ENCODE assay signal across 10 cellular contexts in the genomic region with DNA sequence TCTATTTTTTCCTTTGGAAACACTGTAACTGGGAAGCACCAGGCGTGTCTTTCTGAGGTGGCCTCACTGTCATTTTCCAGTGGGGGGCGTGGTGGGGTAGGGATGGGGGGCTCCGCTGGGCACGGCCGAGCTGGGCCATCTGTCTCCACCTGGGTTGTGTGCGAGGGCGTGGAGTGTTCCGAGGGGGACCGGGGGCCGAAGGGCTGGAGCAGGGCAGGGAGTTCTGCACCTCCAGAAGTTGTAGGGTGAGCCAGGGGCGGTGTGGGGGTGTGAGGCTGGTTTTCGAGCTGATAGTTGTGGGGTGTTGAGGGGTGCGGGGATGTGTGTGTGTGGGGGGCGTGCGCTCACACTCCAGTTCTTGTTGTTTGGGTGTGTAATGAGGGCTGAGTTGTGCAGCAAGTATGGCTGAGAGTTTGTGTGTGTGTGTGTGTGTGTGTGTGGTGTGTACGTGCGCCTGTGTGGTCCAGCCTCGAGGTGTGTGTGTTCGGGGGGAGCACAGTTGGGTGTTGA. TPM values are rescaled to one million over a fixed set of nuclear protein-coding genes. Genes with fewer than 3 reads are reported as not detected.
DNase-seq lines count a peak whose midpoint lies in the region; ATAC-seq and TF ChIP-seq lines count a peak whose summit lies in the region.
"Had no signal": no experiment of that assay in that cellular context is flagged by ENCODE, and none has a peak within 500 bp of the region (broad histone marks: within the 10 kb centered on the region; RNA-seq: fewer than 3 reads in every experiment).

No MANE protein-coding gene starts in this region.

- TF ChIP-seq EP300 in upper lobe of left lung (IDR thresholded peaks at IDR 0.05): no peak

- no peaks in the 10 kb centered on the region for H3K36me3 Mint-ChIP-seq in activated CD4-positive, alpha-beta T cell treated with anti-CD3 and anti-CD28 coated beads, Interleukin-2, amount 10 ng/mL, durations not matched to agents 7 days and 5 days (ENCODE audit: low read depth)
- H3K36me3 Mint-ChIP-seq in brain: no peaks in the 10 kb centered on the region

- H3K4me3 Mint-ChIP-seq in activated CD4-positive, alpha-beta T cell treated with anti-CD3 and anti-CD28 coated beads, Interleukin-2, amount 10 ng/mL, durations not matched to agents 7 days and 5 days: peak overlapping the region; percentile 82
- H3K4me3 Mint-ChIP-seq in brain: peak overlapping the region; percentile 87 to 100 (median 95)

- no peaks in the 10 kb centered on the region for H3K9me3 Mint-ChIP-seq in activated CD4-positive, alpha-beta T cell treated with anti-CD3 and anti-CD28 coated beads, Interleukin-2, amount 10 ng/mL, durations not matched to agents 7 days and 5 days
- H3K9me3 Mint-ChIP-seq in brain: peaks cover 0 to 3% (median 0%) of the 10 kb centered on the region in 5 experiments

- DNase-seq in activated CD4-positive, alpha-beta T cell treated with anti-CD3 and anti-CD28 coated beads, Interleukin-2, amount 10 ng/mL, durations not matched to agents 7 days and 5 days: no peak
- no peak for DNase-seq in activated CD4-positive, alpha-beta T cell treated with anti-CD3 and anti-CD28 coated beads, Interleukin-2, amount 50 U/mL, for 4 hours
- DNase-seq in lower lobe of right lung (no peak), upper lobe of left lung (no peak), RKO (ENCODE audit: low spot score) (no peak), NCI-H1092 (lab: John Stamatoyannopoulos, UW) (no peak)

- H3K27me3 Mint-ChIP-seq in activated CD4-positive, alpha-beta T cell treated with anti-CD3 and anti-CD28 coated beads, Interleukin-2, amount 10 ng/mL, durations not matched to agents 7 days and 5 days: peaks cover 38% of the 10 kb centered on the region
- H3K27me3 Mint-ChIP-seq in brain: peaks cover 20% of the 10 kb centered on the region

- H3K36me3 ChIP-seq in lower lobe of right lung (no peaks in the 10 kb centered on the region), upper lobe of left lung (no peaks in the 10 kb centered on the region)

- peak overlapping the region; percentile 73 for H3K4me3 ChIP-seq in lower lobe of right lung
- peak overlapping the region; percentile 56 to 86 (median 82) for H3K4me3 ChIP-seq in upper lobe of left lung

- H3K27ac ChIP-seq in lower lobe of right lung: peak overlapping the region; percentile 84
- H3K27ac ChIP-seq in upper lobe of left lung: peak overlapping the region; percentile 81 to 90 (median 84)

- H3K4me1 Mint-ChIP-seq in activated CD4-positive, alpha-beta T cell treated with anti-CD3 and anti-CD28 coated beads, Interleukin-2, amount 10 ng/mL, durations not matched to agents 7 days and 5 days: peaks cover 35% of the 10 kb centered on the region
- H3K4me1 Mint-ChIP-seq in brain: peaks cover 59% of the 10 kb centered on the region

- no peak for TF ChIP-seq POLR2A in upper lobe of left lung (IDR thresholded peaks at IDR 0.05)

- intact Hi-C loops in lower lobe of right lung (cut with DNase I): no loop called here

- H3K4me1 ChIP-seq in lower lobe of right lung (peaks cover 29% of the 10 kb centered on the region), upper lobe of left lung (peaks cover 27 to 36% (median 32%) of the 10 kb centered on the region in 4 donors)

- ATAC-seq in lower lobe of right lung (peak; percentile 11 to 35), upper lobe of left lung (ENCODE audit: low FRiP score in 2 of 2) (peak in 1 of 2 donors; percentile 18), GM21447 (IDR thresholded peaks at IDR 0.05; ENCODE audit: unreplicated experiment) (no peak)

- H3K9me3 ChIP-seq in lower lobe of right lung (no peaks in the 10 kb centered on the region), upper lobe of left lung (no peaks in the 10 kb centered on the region)

- peak overlapping the region; percentile 74 for H3K27ac Mint-ChIP-seq in activated CD4-positive, alpha-beta T cell treated with anti-CD3 and anti-CD28 coated beads, Interleukin-2, amount 10 ng/mL, durations not matched to agents 7 days and 5 days
- peak overlapping the region; percentile 97 to 100 (median 99) for H3K27ac Mint-ChIP-seq in brain

- POLR2A ChIA-PET in activated CD4-positive, alpha-beta T cell treated with anti-CD3 and anti-CD28 coated beads, Interleukin-2, amount 10 ng/mL, durations not matched to agents 7 days and 5 days (lab: Charles Lee): no interaction called here

- CTCF ChIA-PET in activated CD4-positive, alpha-beta T cell treated with anti-CD3 and anti-CD28 coated beads, Interleukin-2, amount 10 ng/mL, durations not matched to agents 7 days and 5 days (lab: Charles Lee): interaction anchor here (1.0 to 4.2 kb wide), 5 partner anchors 19 to 293 kb away, joined by 3 to 45 read pairs (median 9); a partner anchor contains a TSS

- H3K27me3 ChIP-seq in lower lobe of right lung (ENCODE audit: low read depth) (no peaks in the 10 kb centered on the region), upper lobe of left lung (no peaks in the 10 kb centered on the region)

- no peak for TF ChIP-seq CTCF in brain (conservative IDR thresholded peaks at IDR 0.05)
- TF ChIP-seq CTCF in lower lobe of right lung (IDR thresholded peaks at IDR 0.05): no peak
- TF ChIP-seq CTCF in upper lobe of left lung (IDR thresholded peaks at IDR 0.05): no peak

- 0 to 1% methylated on average over 4 to 19 of the region's 19 CpGs for WGBS in upper lobe of left lung, 2 donors

RNA-seq across cellular contexts. Expression of a gene that starts 10.8 kb away (rescaled TPM):
- total RNA-seq in activated CD4-positive, alpha-beta T cell treated with anti-CD3 and anti-CD28 coated beads, Interleukin-2, amount 10 ng/mL, durations not matched to agents 7 days and 5 days: under 1 TPM; 0.17 to 0.19 TPM
- polyA plus RNA-seq in brain (ENCODE audit: insufficient read depth, low read depth, low replicate concordance): 25.0 TPM
- total RNA-seq in lower lobe of right lung: 3.1 TPM
- 1 to 10 TPM in 5 of 6 donors, under 1 TPM in 1; 0.91 to 8.4 (median 3.5) TPM for total RNA-seq in upper lobe of left lung
- total RNA-seq: Daoy had no signal

RNA-seq across cellular contexts. Expression of a gene that starts 18.7 kb away (rescaled TPM):
- 10 to 100 TPM; 17.1 to 21.2 TPM for total RNA-seq in activated CD4-positive, alpha-beta T cell treated with anti-CD3 and anti-CD28 coated beads, Interleukin-2, amount 10 ng/mL, durations not matched to agents 7 days and 5 days
- 6.4 TPM for polyA plus RNA-seq in brain (ENCODE audit: insufficient read depth, low read depth, low replicate concordance)
- 12.5 TPM for total RNA-seq in lower lobe of right lung
- 10 to 100 TPM; 10.5 to 16.9 (median 13.4) TPM for total RNA-seq in upper lobe of left lung

RNA-seq across cellular contexts. Expression of a gene that starts 29.0 kb away (rescaled TPM):
- total RNA-seq in activated CD4-positive, alpha-beta T cell treated with anti-CD3 and anti-CD28 coated beads, Interleukin-2, amount 10 ng/mL, durations not matched to agents 7 days and 5 days: 10 to 100 TPM; 62.9 to 65.5 TPM
- polyA plus RNA-seq in brain (ENCODE audit: insufficient read depth, low read depth, low replicate concordance): 37.7 TPM
- total RNA-seq in lower lobe of right lung (64.4 TPM), upper lobe of left lung (10 to 100 TPM; 45.1 to 81.9 (median 58.7) TPM)

RNA-seq across cellular contexts. Expression of a gene that starts 41.4 kb away (rescaled TPM):
- total RNA-seq in activated CD4-positive, alpha-beta T cell treated with anti-CD3 and anti-CD28 coated beads, Interleukin-2, amount 10 ng/mL, durations not matched to agents 7 days and 5 days: under 1 TPM in 1 of 2 experiments, not detected in 1; 0.23 TPM
- 43.4 TPM for polyA plus RNA-seq in brain (ENCODE audit: insufficient read depth, low read depth, low replicate concordance)
- total RNA-seq in lower lobe of right lung (471 TPM), upper lobe of left lung (100 to 1,000 TPM; 306 to 573 (median 469) TPM)
- total RNA-seq: Daoy; T-helper 2 cell treated with Interferon-gamma antibody and Interleukin-4, amounts not matched to agents 100 ng/mL and 5 ng/mL, for 36 hours had no signal
